ENCODE assay signal across 6 cellular contexts in the genomic region with DNA sequence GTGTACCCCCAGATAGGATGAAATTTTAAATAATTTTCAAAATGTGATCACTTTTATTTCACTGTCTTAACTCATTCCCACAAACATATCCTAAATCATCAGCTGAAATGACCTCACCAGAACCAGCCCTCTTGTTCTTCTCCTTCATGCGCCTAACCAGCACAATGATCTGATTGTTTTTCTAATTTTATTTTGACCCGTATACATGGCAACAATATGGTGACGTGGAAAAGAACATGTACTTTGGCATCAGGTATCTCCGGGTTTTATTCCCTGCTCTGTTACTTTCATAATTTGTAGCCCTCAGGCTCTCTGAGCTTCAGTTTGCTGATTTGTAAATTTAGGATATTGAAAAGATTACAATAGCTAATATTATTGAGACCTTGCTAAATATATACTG.
"Had no signal": no experiment of that assay in that cellular context is flagged by ENCODE, and none has a peak within 500 bp of the region (broad histone marks: within the 10 kb centered on the region; RNA-seq: fewer than 3 reads in every experiment).

No MANE protein-coding gene starts in this region.

- H3K27ac ChIP-seq: HL-60 had no signal

- H2AFZ ChIP-seq: GM23338 had no signal

- H3K27ac Mint-ChIP-seq: GM23338 had no signal

- DNase-seq: H9, HCEC 1CT, IMR-90 had no signal

- H3K4me3 ChIP-seq: GM23338, K562 had no signal

- H3K4me1 Mint-ChIP-seq: GM23338, H9 had no signal

- H3K4me3 Mint-ChIP-seq: GM23338, H9 had no signal

- H3K4me2 ChIP-seq: GM23338 had no signal
